ENCODE assay signal across 24 cellular contexts in genomic region chr19:13110099-13110610, GRCh38. TPM values are rescaled to one million over a fixed set of nuclear protein-coding genes. Genes with fewer than 3 reads are reported as not detected.
DNase-seq lines count a peak whose midpoint lies in the region; ATAC-seq, FAIRE-seq and TF ChIP-seq lines count a peak whose summit lies in the region.
"Had no signal": no experiment of that assay in that cellular context is flagged by ENCODE, and none has a peak within 500 bp of the region (broad histone marks: within the 10 kb centered on the region; RNA-seq: fewer than 3 reads in every experiment).

No MANE protein-coding gene starts in this region.

- H3K36me3 Mint-ChIP-seq in natural killer cell treated with Interleukin-12 subunit alpha and Interleukin-12 subunit beta and Interleukin-15 and Interleukin-18, amount 100 ng/mL, for 72 hours = no peaks in the 10 kb centered on the region
- no peaks in the 10 kb centered on the region for H3K36me3 Mint-ChIP-seq in natural killer cell
- H3K36me3 Mint-ChIP-seq in naive thymus-derived CD8-positive, alpha-beta T cell = peaks cover 0 to 33% (median 2%) of the 10 kb centered on the region in 3 donors

- no peak overlapping the region for H4K8ac ChIP-seq in neuronal stem cell (ENCODE audit: low read depth, low read length)

- H2AFZ ChIP-seq in neuronal stem cell (ENCODE audit: low read length) = no peak overlapping the region

- ATAC-seq in natural killer cell treated with Interleukin-12 subunit alpha and Interleukin-12 subunit beta and Interleukin-15 and Interleukin-18, amount 100 ng/mL, for 72 hours = no peak
- ATAC-seq in natural killer cell = no peak
- ATAC-seq in naive thymus-derived CD8-positive, alpha-beta T cell = no peak

- no peak overlapping the region for H3K4me3 Mint-ChIP-seq in natural killer cell treated with Interleukin-12 subunit alpha and Interleukin-12 subunit beta and Interleukin-15 and Interleukin-18, amount 100 ng/mL, for 72 hours
- no peak overlapping the region for H3K4me3 Mint-ChIP-seq in natural killer cell
- H3K4me3 Mint-ChIP-seq in naive thymus-derived CD8-positive, alpha-beta T cell = no peak overlapping the region
- H3K4me3 Mint-ChIP-seq: CD4-positive, alpha-beta memory T cell; HFFc6 had no signal

- peak overlapping the region; percentile 41 for H2BK12ac ChIP-seq in neuronal stem cell (ENCODE audit: low read length)

- no peaks in the 10 kb centered on the region for H3K9me3 Mint-ChIP-seq in natural killer cell treated with Interleukin-12 subunit alpha and Interleukin-12 subunit beta and Interleukin-15 and Interleukin-18, amount 100 ng/mL, for 72 hours
- H3K9me3 Mint-ChIP-seq in natural killer cell = no peaks in the 10 kb centered on the region
- no peaks in the 10 kb centered on the region for H3K9me3 Mint-ChIP-seq in naive thymus-derived CD8-positive, alpha-beta T cell
- H3K9me3 Mint-ChIP-seq: CD4-positive, alpha-beta memory T cell; HFFc6 had no signal

- FAIRE-seq in GM12892 (lab: Jason Lieb, UNC) = no peak
- FAIRE-seq: A549, GM12891, H54 had no signal

- peaks cover 18 to 53% of the 10 kb centered on the region in 2 donors for H3K36me3 ChIP-seq in neuronal stem cell (replicated peaks in 1 of 2; ENCODE audit: control insufficient read depth in 2 of 2, insufficient read depth in 2 of 2, low read length in 2 of 2)

- H3K4me3 ChIP-seq in neuronal stem cell (ENCODE audit: low read length in 2 of 2) = no peak overlapping the region
- H3K4me3 ChIP-seq: A549, HAP-1 had no signal

- no peak overlapping the region for H3K4me2 ChIP-seq in neuronal stem cell (ENCODE audit: insufficient read depth, low read length, poor library complexity, severe bottlenecking)
- H3K4me2 ChIP-seq: A549 had no signal

- TF ChIP-seq CTCF in natural killer cell (IDR thresholded peaks at IDR 0.05) (no peak), RWPE1 (conservative IDR thresholded peaks at IDR 0.05; ENCODE audit: low read depth) (no peak)

- H2AK5ac ChIP-seq in neuronal stem cell (ENCODE audit: low read depth, low read length) = no peak overlapping the region

- no peak overlapping the region for H3K4ac ChIP-seq in neuronal stem cell (ENCODE audit: low read length)

- intact Hi-C loops in natural killer cell (cut with micrococcal nuclease) = no loop called here

- no peaks in the 10 kb centered on the region for H3K27me3 Mint-ChIP-seq in natural killer cell treated with Interleukin-12 subunit alpha and Interleukin-12 subunit beta and Interleukin-15 and Interleukin-18, amount 100 ng/mL, for 72 hours
- H3K27me3 Mint-ChIP-seq in natural killer cell (ENCODE audit: low read depth in 2 of 2) = no peaks in the 10 kb centered on the region
- H3K27me3 Mint-ChIP-seq in naive thymus-derived CD8-positive, alpha-beta T cell = no peaks in the 10 kb centered on the region
- H3K27me3 Mint-ChIP-seq: CD4-positive, alpha-beta memory T cell had no signal

- H2BK5ac ChIP-seq in neuronal stem cell (ENCODE audit: low read length) = no peak overlapping the region

- no peak overlapping the region for H2BK120ac ChIP-seq in neuronal stem cell (ENCODE audit: low read depth, low read length)

- H3K27ac ChIP-seq in RWPE1 (peak overlapping the region; percentile 31), neuronal stem cell (replicated peaks; ENCODE audit: low read length) (no peak overlapping the region)
- H3K27ac ChIP-seq: A549 had no signal

- no peak overlapping the region for H3K27ac Mint-ChIP-seq in natural killer cell treated with Interleukin-12 subunit alpha and Interleukin-12 subunit beta and Interleukin-15 and Interleukin-18, amount 100 ng/mL, for 72 hours
- H3K27ac Mint-ChIP-seq in natural killer cell = no peak overlapping the region
- H3K27ac Mint-ChIP-seq in naive thymus-derived CD8-positive, alpha-beta T cell = peak overlapping the region in 1 of 10 donors; percentile 12
- H3K27ac Mint-ChIP-seq: CD4-positive, alpha-beta memory T cell; HFFc6 had no signal

- H2BK15ac ChIP-seq in neuronal stem cell (ENCODE audit: low read length) = no peak overlapping the region

- H3K27me3 ChIP-seq in neuronal stem cell (ENCODE audit: control insufficient read depth in 3 of 3, insufficient read depth in 3 of 3, low read depth in 1 of 3, low read length in 3 of 3) = no peaks in the 10 kb centered on the region

- DNase-seq in natural killer cell treated with Interleukin-12 subunit alpha and Interleukin-12 subunit beta and Interleukin-15 and Interleukin-18, amount 100 ng/mL, for 72 hours (ENCODE audit: low spot score) = peak; percentile 59
- DNase-seq in natural killer cell (no peak), RWPE1 (ENCODE audit: low spot score) (no peak), neuronal stem cell (ENCODE audit: low spot score) (no peak), GM12892 (ENCODE audit: insufficient read length) (no peak)
- no peak for DNase-seq in stimulated activated CD4-positive, alpha-beta T cell treated with anti-CD3 and anti-CD28 coated beads, Interleukin-4, amount 100 ng/mL, for 4 hours
- no peak for DNase-seq in naive thymus-derived CD8-positive, alpha-beta T cell
- DNase-seq: 8988T; ACHN; AML-193; C1 segment of cervical spinal cord; Calu3; CD4-positive, alpha-beta memory T cell; COR-L47; DMS53; DMS79 treated with DMSO at 0.1 percent for 48 hours; GF-D8; GOT3; HFFc6 had no signal

- no peak overlapping the region for H3K9ac ChIP-seq in neuronal stem cell (ENCODE audit: low read depth, low read length, poor library complexity)

- TF ChIP-seq POLR2A in GM12892 (IDR thresholded peaks at IDR 0.05; ENCODE audit: low read depth, low read length) = no peak

- POLR2A ChIA-PET in RWPE1 (lab: Yijun Ruan, JAX; ENCODE audit: low non-redundant PET) = no interaction called here
- POLR2A ChIA-PET in naive thymus-derived CD8-positive, alpha-beta T cell (lab: Charles Lee) = no interaction called here

- H3K18ac ChIP-seq in neuronal stem cell (ENCODE audit: low read length) = no peak overlapping the region

- H3K4me1 Mint-ChIP-seq in natural killer cell treated with Interleukin-12 subunit alpha and Interleukin-12 subunit beta and Interleukin-15 and Interleukin-18, amount 100 ng/mL, for 72 hours (ENCODE audit: low read depth in 2 of 2) = no peaks in the 10 kb centered on the region
- peaks cover 0 to 3% of the 10 kb centered on the region in 2 donors for H3K4me1 Mint-ChIP-seq in natural killer cell
- H3K4me1 Mint-ChIP-seq in naive thymus-derived CD8-positive, alpha-beta T cell = peaks cover 0 to 12% (median 7%) of the 10 kb centered on the region in 4 donors

- peaks cover 2% of the 10 kb centered on the region for H3K79me1 ChIP-seq in neuronal stem cell (ENCODE audit: low read depth, low read length)

- H3K9me3 ChIP-seq in neuronal stem cell (replicated peaks in 1 of 2; ENCODE audit: control insufficient read depth in 2 of 2, insufficient read depth in 1 of 2, low read depth in 1 of 2, low read length in 2 of 2) = no peaks in the 10 kb centered on the region
- H3K9me3 ChIP-seq: A549, HAP-1 had no signal

- H4K91ac ChIP-seq in neuronal stem cell (ENCODE audit: low read depth, low read length, poor library complexity) = no peak overlapping the region

- no peak overlapping the region for H3K14ac ChIP-seq in neuronal stem cell (ENCODE audit: low read length)

- CTCF ChIA-PET in RWPE1 (lab: Yijun Ruan, JAX) = interaction anchor here (0.6 to 1.2 kb wide), 2 partner anchors 14 to 39 kb away, joined by 3 read pairs; no protein-coding TSS in a partner anchor

- H3K4me1 ChIP-seq in neuronal stem cell (ENCODE audit: control insufficient read depth in 2 of 2, insufficient read depth in 1 of 2, low read depth in 1 of 2, low read length in 2 of 2) = peaks cover 0 to under 1% of the 10 kb centered on the region in 2 donors
- H3K4me1 ChIP-seq: HAP-1 had no signal

- no CpG with 5 or more reads among the region's 15 CpGs for WGBS in neuronal stem cell (ENCODE audit: extremely low coverage in 2 of 2, insufficient read length in 2 of 2, insufficient replicate concordance in 1 of 2), 2 donors

- no peak overlapping the region for H3K23ac ChIP-seq in neuronal stem cell (ENCODE audit: low read depth, low read length, poor library complexity)

RNA-seq across cellular contexts. Expression of gene TRMT1, which starts 6.4 kb away (rescaled TPM):
- 100 to 1,000 TPM in 1 of 2 donors, 10 to 100 TPM in 1; 54.6 to 120 TPM for total RNA-seq in natural killer cell treated with Interleukin-12 subunit alpha and Interleukin-12 subunit beta and Interleukin-15 and Interleukin-18, amount 100 ng/mL, for 72 hours
- total RNA-seq in natural killer cell = 10 to 100 TPM; 33.8 to 48.5 (median 42.2) TPM
- 22.9 TPM for polyA plus RNA-seq in neuronal stem cell (2013, experiment 1 of 2)
- polyA plus RNA-seq in neuronal stem cell (2013, experiment 2 of 2) = 24.4 TPM
- 39.1 TPM for polyA plus RNA-seq in GM12892 (2012; ENCODE audit: missing spikeins)
- total RNA-seq in naive thymus-derived CD8-positive, alpha-beta T cell = 100 to 1,000 TPM; 100 to 103 TPM
- polyA plus RNA-seq in naive thymus-derived CD8-positive, alpha-beta T cell = 10 to 100 TPM; 26.1 to 35.1 (median 27.2) TPM

RNA-seq across cellular contexts. Expression of gene LYL1, which starts 7.5 kb away (rescaled TPM):
- 1 to 10 TPM in 1 of 2 donors, under 1 TPM in 1; 0.86 to 1.4 TPM for total RNA-seq in natural killer cell treated with Interleukin-12 subunit alpha and Interleukin-12 subunit beta and Interleukin-15 and Interleukin-18, amount 100 ng/mL, for 72 hours
- total RNA-seq in natural killer cell = 1 to 10 TPM; 2.0 to 7.7 (median 6.7) TPM
- polyA plus RNA-seq in neuronal stem cell (2013, experiment 1 of 2) = 1.1 TPM
- polyA plus RNA-seq in neuronal stem cell (2013, experiment 2 of 2) = 1.1 TPM
- 1.2 TPM for polyA plus RNA-seq in GM12892 (2012; ENCODE audit: missing spikeins)
- total RNA-seq in naive thymus-derived CD8-positive, alpha-beta T cell = 1 to 10 TPM; 6.6 to 7.9 TPM
- 1 to 10 TPM in 2 of 3 donors, under 1 TPM in 1; 0.37 to 2.6 (median 1.3) TPM for polyA plus RNA-seq in naive thymus-derived CD8-positive, alpha-beta T cell
- total RNA-seq: Calu3, G401 had no signal

RNA-seq across cellular contexts. Expression of gene NACC1, which starts 7.9 kb away (rescaled TPM):
- 100 to 1,000 TPM; 129 to 138 TPM for total RNA-seq in natural killer cell treated with Interleukin-12 subunit alpha and Interleukin-12 subunit beta and Interleukin-15 and Interleukin-18, amount 100 ng/mL, for 72 hours
- total RNA-seq in natural killer cell = 10 to 100 TPM; 41.2 to 48.7 (median 43.4) TPM
- polyA plus RNA-seq in neuronal stem cell (2013, experiment 1 of 2) = 123 TPM
- polyA plus RNA-seq in neuronal stem cell (2013, experiment 2 of 2) = 121 TPM
- polyA plus RNA-seq in GM12892 (2012; ENCODE audit: missing spikeins) = 8.5 TPM
- 10 to 100 TPM; 24.5 to 25.7 TPM for total RNA-seq in naive thymus-derived CD8-positive, alpha-beta T cell
- 1 to 10 TPM; 1.4 to 3.4 (median 1.9) TPM for polyA plus RNA-seq in naive thymus-derived CD8-positive, alpha-beta T cell

RNA-seq across cellular contexts. Expression of gene STX10, which starts 40.0 kb away (rescaled TPM):
- total RNA-seq in natural killer cell treated with Interleukin-12 subunit alpha and Interleukin-12 subunit beta and Interleukin-15 and Interleukin-18, amount 100 ng/mL, for 72 hours = 10 to 100 TPM; 48.1 to 62.5 TPM
- 10 to 100 TPM; 39.2 to 46.9 (median 42.0) TPM for total RNA-seq in natural killer cell
- polyA plus RNA-seq in neuronal stem cell (2013, experiment 1 of 2) = 35.3 TPM
- polyA plus RNA-seq in neuronal stem cell (2013, experiment 2 of 2) = 33.1 TPM
- polyA plus RNA-seq in GM12892 (2012; ENCODE audit: missing spikeins) = 31.0 TPM
- total RNA-seq in naive thymus-derived CD8-positive, alpha-beta T cell = 10 to 100 TPM; 60.2 to 62.8 TPM
- polyA plus RNA-seq in naive thymus-derived CD8-positive, alpha-beta T cell = 10 to 100 TPM; 36.1 to 56.2 (median 50.2) TPM

RNA-seq across cellular contexts. Expression of gene IER2, which starts 40.1 kb away (rescaled TPM):
- total RNA-seq in natural killer cell treated with Interleukin-12 subunit alpha and Interleukin-12 subunit beta and Interleukin-15 and Interleukin-18, amount 100 ng/mL, for 72 hours = 100 to 1,000 TPM; 106 to 117 TPM
- 1,000 to 10,000 TPM in 1 of 3 donors, 100 to 1,000 TPM in 2; 668 to 1,112 (median 949) TPM for total RNA-seq in natural killer cell
- polyA plus RNA-seq in neuronal stem cell (2013, experiment 1 of 2) = 64.6 TPM
- 64.5 TPM for polyA plus RNA-seq in neuronal stem cell (2013, experiment 2 of 2)
- 33.5 TPM for polyA plus RNA-seq in GM12892 (2012; ENCODE audit: missing spikeins)
- total RNA-seq in naive thymus-derived CD8-positive, alpha-beta T cell = 100 to 1,000 TPM; 105 to 112 TPM
- polyA plus RNA-seq in naive thymus-derived CD8-positive, alpha-beta T cell = 100 to 1,000 TPM; 100 to 162 (median 107) TPM
